Comparison of ENCODE assay signal across 8 cellular contexts in genomic region chrX:48540015-48540350, GRCh38. TPM values are rescaled to one million over a fixed set of nuclear protein-coding genes. Genes with fewer than 3 reads are reported as not detected.
DNase-seq lines count a peak whose midpoint lies in the region; ATAC-seq and TF ChIP-seq lines count a peak whose summit lies in the region.

No MANE protein-coding gene starts in this region.

- H3K27me3 Mint-ChIP-seq in CD8-positive, alpha-beta T cell (ENCODE audit: low read depth): no peaks in the 10 kb centered on the region
- no peaks in the 10 kb centered on the region for H3K27me3 Mint-ChIP-seq in dendritic cell treated with granulocyte-macrophage colony-stimulating factor and Interleukin-4, amounts not matched to agents 40 ng/mL and 50 ng/mL, for 4 days
- no peaks in the 10 kb centered on the region for H3K27me3 Mint-ChIP-seq in memory B cell

- POLR2A ChIA-PET in CD8-positive, alpha-beta T cell (lab: Charles Lee): interaction anchor here (0.7 to 2.4 kb wide), 6 partner anchors 32 to 418 kb away, joined by 3 to 21 read pairs (median 4); partner anchors contain the start of genes FTSJ1, OTUD5 and RBM3

- H3K27me3 ChIP-seq in CD8-positive, alpha-beta T cell (ENCODE audit: insufficient read depth, low read length): no peaks in the 10 kb centered on the region
- no peaks in the 10 kb centered on the region for H3K27me3 ChIP-seq in HUES6 (ENCODE audit: control insufficient read depth, insufficient read depth, low read length)

- H3K4me3 Mint-ChIP-seq in CD8-positive, alpha-beta T cell: peak overlapping the region; percentile 90
- peak overlapping the region; percentile 94 for H3K4me3 Mint-ChIP-seq in dendritic cell treated with granulocyte-macrophage colony-stimulating factor and Interleukin-4, amounts not matched to agents 40 ng/mL and 50 ng/mL, for 4 days
- peak overlapping the region; percentile 92 for H3K4me3 Mint-ChIP-seq in memory B cell

- H3K27ac Mint-ChIP-seq in CD8-positive, alpha-beta T cell: peak overlapping the region; percentile 97
- H3K27ac Mint-ChIP-seq in dendritic cell treated with granulocyte-macrophage colony-stimulating factor and Interleukin-4, amounts not matched to agents 40 ng/mL and 50 ng/mL, for 4 days: peak overlapping the region; percentile 93
- H3K27ac Mint-ChIP-seq in memory B cell: peak overlapping the region; percentile 93

- ATAC-seq in CD8-positive, alpha-beta T cell: peak; percentile 50
- ATAC-seq in GM19438 (IDR thresholded peaks at IDR 0.05; ENCODE audit: low read depth, unreplicated experiment): peak; percentile 25
- peak; percentile 51 for ATAC-seq in memory B cell (ENCODE audit: low read depth)

- peaks cover 24% of the 10 kb centered on the region for H3K4me1 Mint-ChIP-seq in CD8-positive, alpha-beta T cell (ENCODE audit: low read depth)
- peaks cover 24% of the 10 kb centered on the region for H3K4me1 Mint-ChIP-seq in dendritic cell treated with granulocyte-macrophage colony-stimulating factor and Interleukin-4, amounts not matched to agents 40 ng/mL and 50 ng/mL, for 4 days (ENCODE audit: low read depth)
- peaks cover 16% of the 10 kb centered on the region for H3K4me1 Mint-ChIP-seq in memory B cell

- DNase-seq in CD8-positive, alpha-beta T cell: peak in 6 of 7 experiments; percentile 21 to 56 (median 35)
- DNase-seq in memory B cell (ENCODE audit: low spot score in 2 of 2): peak in 1 of 2 donors; percentile 63
- peak; percentile 6 to 16 for DNase-seq in stimulated activated CD8-positive, alpha-beta memory T cell treated with anti-CD3 and anti-CD28 coated beads, Interleukin-2, amount 100 ng/mL, for 1 hour (ENCODE audit: low read depth in 2 of 2)
- DNase-seq in central memory CD4-positive, alpha-beta T cell: no peak

- no peaks in the 10 kb centered on the region for H3K36me3 ChIP-seq in CD8-positive, alpha-beta T cell (ENCODE audit: insufficient read depth, low read length)
- H3K36me3 ChIP-seq in HUES6 (ENCODE audit: control insufficient read depth, insufficient read depth, low read length): peaks cover 16% of the 10 kb centered on the region

- H3K9me3 ChIP-seq in CD8-positive, alpha-beta T cell (ENCODE audit: low read length): no peaks in the 10 kb centered on the region
- peaks cover 12% of the 10 kb centered on the region; the same call in 1 of the 2 replicates for H3K9me3 ChIP-seq in HUES6 (ENCODE audit: control insufficient read depth, insufficient read depth, low read depth, low read length)

- H3K36me3 Mint-ChIP-seq in CD8-positive, alpha-beta T cell: peaks cover 28% of the 10 kb centered on the region
- peaks cover 41% of the 10 kb centered on the region for H3K36me3 Mint-ChIP-seq in dendritic cell treated with granulocyte-macrophage colony-stimulating factor and Interleukin-4, amounts not matched to agents 40 ng/mL and 50 ng/mL, for 4 days (ENCODE audit: low read depth)
- peaks cover 2% of the 10 kb centered on the region for H3K36me3 Mint-ChIP-seq in memory B cell

- peak overlapping the region; percentile 91 for H3K27ac ChIP-seq in CD8-positive, alpha-beta T cell (ENCODE audit: low read depth, low read length)
- H3K27ac ChIP-seq in HUES6 (ENCODE audit: low read depth, low read length): no peak overlapping the region

- TF ChIP-seq CTCF in CD8-positive, alpha-beta T cell (IDR thresholded peaks at IDR 0.05): no peak
- TF ChIP-seq CTCF in WI38 (IDR thresholded peaks at IDR 0.05; ENCODE audit: low read depth, low read length): no peak

- H3K9ac ChIP-seq in HUES6 (ENCODE audit: low read length): peak overlapping the region; percentile 51

- CTCF ChIA-PET in CD8-positive, alpha-beta T cell (lab: Charles Lee): interaction anchor here (0.8 to 1.4 kb wide), 3 partner anchors 9 to 47 kb away, joined by 3 to 4 read pairs (median 3); no protein-coding TSS in a partner anchor

- H3K4me3 ChIP-seq in CD8-positive, alpha-beta T cell (ENCODE audit: low read depth, low read length): peak overlapping the region; percentile 80
- peak overlapping the region; percentile 91 for H3K4me3 ChIP-seq in HUES6 (ENCODE audit: low read depth, low read length)
- H3K4me3 ChIP-seq in WI38 (ENCODE audit: low read depth, low read length): peak overlapping the region; percentile 72

- intact Hi-C loops in CD8-positive, alpha-beta T cell (cut with DNase I, micrococcal nuclease): loop anchor here (5.0 to 10.0 kb wide), 2 partner anchors 455 to 458 kb away; no protein-coding TSS in a partner anchor
- intact Hi-C loops in dendritic cell treated with granulocyte-macrophage colony-stimulating factor and Interleukin-4, amounts not matched to agents 40 ng/mL and 50 ng/mL, for 4 days (cut with micrococcal nuclease): no loop called here

- H3K4me1 ChIP-seq in CD8-positive, alpha-beta T cell (ENCODE audit: insufficient read depth, low read length): peaks cover 15% of the 10 kb centered on the region
- no peaks in the 10 kb centered on the region for H3K4me1 ChIP-seq in HUES6 (ENCODE audit: control insufficient read depth, insufficient read depth, low read length)

- no peaks in the 10 kb centered on the region for H3K9me3 Mint-ChIP-seq in CD8-positive, alpha-beta T cell
- no peaks in the 10 kb centered on the region for H3K9me3 Mint-ChIP-seq in dendritic cell treated with granulocyte-macrophage colony-stimulating factor and Interleukin-4, amounts not matched to agents 40 ng/mL and 50 ng/mL, for 4 days
- no peaks in the 10 kb centered on the region for H3K9me3 Mint-ChIP-seq in memory B cell

RNA-seq across cellular contexts. Expression of gene TBC1D25, which starts 0.5 kb away (rescaled TPM):
- total RNA-seq in CD8-positive, alpha-beta T cell: 10 to 100 TPM; 30.1 to 33.4 TPM

RNA-seq across cellular contexts. Expression of gene EBP, which starts 18.4 kb away (rescaled TPM):
- 10 to 100 TPM; 55.2 to 56.9 TPM for total RNA-seq in CD8-positive, alpha-beta T cell

RNA-seq across cellular contexts. Expression of gene PORCN, which starts 31.2 kb away (rescaled TPM):
- 10 to 100 TPM; 18.3 to 19.8 TPM for total RNA-seq in CD8-positive, alpha-beta T cell

RNA-seq across cellular contexts. Expression of gene RBM3, which starts 34.3 kb away (rescaled TPM):
- 100 to 1,000 TPM; 442 to 444 TPM for total RNA-seq in CD8-positive, alpha-beta T cell

RNA-seq across cellular contexts. Expression of gene WDR13, which starts 57.3 kb away (rescaled TPM):
- 10 to 100 TPM; 41.6 to 51.6 TPM for total RNA-seq in CD8-positive, alpha-beta T cell
